8 cellular contexts compared by ENCODE assay signal in genomic region chr2:159124441-159124911, GRCh38.
A peak's percentile ranks its signal among the peaks of the same experiment; 100 is the strongest.
DNase-seq lines count a peak whose midpoint lies in the region; TF ChIP-seq lines count a peak whose summit lies in the region.

No MANE protein-coding gene starts in this region.

- peak; percentile 75 for DNase-seq in Caki2 (ENCODE audit: low read depth)
- peak; percentile 85 for DNase-seq in NB4 (ENCODE audit: low read depth)
- peak; percentile 66 for DNase-seq in amniotic stem cell (lab: John Stamatoyannopoulos, UW)
- peak; percentile 78 for DNase-seq in kidney tubule cell (ENCODE audit: low spot score)
- no peak for DNase-seq in suprapubic skin (ENCODE audit: low spot score in 2 of 2)
- no peak for DNase-seq in activated CD8-positive, alpha-beta memory T cell treated with anti-CD3 and anti-CD28 coated beads, Interleukin-2, amount 50 U/mL, for 48 hours
- DNase-seq in NCI-H524 (lab: John Stamatoyannopoulos, UW) = no peak
- DNase-seq in NCI-H2081 treated with DMSO at 0.1 percent for 48 hours (lab: John Stamatoyannopoulos, UW) = no peak

- H3K27me3 ChIP-seq in suprapubic skin = no peaks in the 10 kb centered on the region

- H3K4me3 ChIP-seq in NB4 (ENCODE audit: low read depth, low read length) (no peak overlapping the region), suprapubic skin (no peak overlapping the region)

- H3K9me3 ChIP-seq in suprapubic skin = no peaks in the 10 kb centered on the region

- H3K27ac ChIP-seq in suprapubic skin = peak overlapping the region; percentile 69

- no peaks in the 10 kb centered on the region for H3K36me3 ChIP-seq in suprapubic skin

- no peak for TF ChIP-seq EP300 in suprapubic skin (IDR thresholded peaks at IDR 0.05)

- 6% methylated on average over 5 of the region's 5 CpGs for WGBS in suprapubic skin

- no peak for TF ChIP-seq CTCF in NB4 (IDR thresholded peaks at IDR 0.05; ENCODE audit: low read depth, low read length)
- no peak for TF ChIP-seq CTCF in suprapubic skin (IDR thresholded peaks at IDR 0.05)

- TF ChIP-seq POLR2A in NB4 (IDR thresholded peaks at IDR 0.05; ENCODE audit: extremely low read depth, insufficient read length) = no peak
- TF ChIP-seq POLR2A in suprapubic skin (IDR thresholded peaks at IDR 0.05) = no peak

- in situ Hi-C loops in Caki2 (cut with HindIII; ENCODE audit: low pct_unique_long_range_greater_than_20kb, low sequenced_read_pairs) = no loop called here

- H3K4me1 ChIP-seq in suprapubic skin = peaks cover 45% of the 10 kb centered on the region

Comparison
In these comparisons a context has a peak if more than half of its experiments do, and no peak if none do; other contexts are left out.
1. DNase-seq: peak in Caki2 (single experiment), NB4 (single experiment), amniotic stem cell (single experiment) and kidney tubule cell (single experiment); none in suprapubic skin (0 of 2), activated CD8-positive, alpha-beta memory T cell treated with anti-CD3 and anti-CD28 coated beads, Interleukin-2, amount 50 U/mL, for 48 hours (single experiment), NCI-H524 (0 of 2) and NCI-H2081 treated with DMSO at 0.1 percent for 48 hours (single experiment).